Comparison of ENCODE assay signal across 1 cellular context in the genomic region with DNA sequence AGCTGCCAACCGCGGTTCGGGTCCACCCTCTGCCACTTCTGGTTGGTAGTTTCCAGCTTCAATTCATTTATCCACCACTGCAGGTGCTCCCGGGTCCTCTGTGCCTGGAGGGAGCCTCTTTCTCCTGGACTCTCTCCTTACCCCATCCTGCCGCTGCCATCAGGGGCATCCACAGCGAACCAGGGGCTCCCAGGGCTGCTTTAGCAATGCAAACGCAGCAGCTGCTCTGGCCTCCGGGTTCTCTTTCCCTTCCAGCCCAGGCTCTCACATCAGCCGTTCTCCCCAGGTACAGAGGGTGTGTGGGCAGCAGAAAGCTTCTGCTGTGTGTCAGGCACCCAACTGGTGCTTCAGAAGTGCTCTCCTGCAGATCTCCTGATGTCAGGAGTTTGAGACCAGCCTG.
TF ChIP-seq lines count a peak whose summit lies in the region.

No MANE protein-coding gene starts in this region.

TF ChIP-seq in GM23338, 12 proteins besides CTCF, POLR2A, EP300 and RAD21 (continued from another document):
- TF ChIP-seq, protein P1, sequence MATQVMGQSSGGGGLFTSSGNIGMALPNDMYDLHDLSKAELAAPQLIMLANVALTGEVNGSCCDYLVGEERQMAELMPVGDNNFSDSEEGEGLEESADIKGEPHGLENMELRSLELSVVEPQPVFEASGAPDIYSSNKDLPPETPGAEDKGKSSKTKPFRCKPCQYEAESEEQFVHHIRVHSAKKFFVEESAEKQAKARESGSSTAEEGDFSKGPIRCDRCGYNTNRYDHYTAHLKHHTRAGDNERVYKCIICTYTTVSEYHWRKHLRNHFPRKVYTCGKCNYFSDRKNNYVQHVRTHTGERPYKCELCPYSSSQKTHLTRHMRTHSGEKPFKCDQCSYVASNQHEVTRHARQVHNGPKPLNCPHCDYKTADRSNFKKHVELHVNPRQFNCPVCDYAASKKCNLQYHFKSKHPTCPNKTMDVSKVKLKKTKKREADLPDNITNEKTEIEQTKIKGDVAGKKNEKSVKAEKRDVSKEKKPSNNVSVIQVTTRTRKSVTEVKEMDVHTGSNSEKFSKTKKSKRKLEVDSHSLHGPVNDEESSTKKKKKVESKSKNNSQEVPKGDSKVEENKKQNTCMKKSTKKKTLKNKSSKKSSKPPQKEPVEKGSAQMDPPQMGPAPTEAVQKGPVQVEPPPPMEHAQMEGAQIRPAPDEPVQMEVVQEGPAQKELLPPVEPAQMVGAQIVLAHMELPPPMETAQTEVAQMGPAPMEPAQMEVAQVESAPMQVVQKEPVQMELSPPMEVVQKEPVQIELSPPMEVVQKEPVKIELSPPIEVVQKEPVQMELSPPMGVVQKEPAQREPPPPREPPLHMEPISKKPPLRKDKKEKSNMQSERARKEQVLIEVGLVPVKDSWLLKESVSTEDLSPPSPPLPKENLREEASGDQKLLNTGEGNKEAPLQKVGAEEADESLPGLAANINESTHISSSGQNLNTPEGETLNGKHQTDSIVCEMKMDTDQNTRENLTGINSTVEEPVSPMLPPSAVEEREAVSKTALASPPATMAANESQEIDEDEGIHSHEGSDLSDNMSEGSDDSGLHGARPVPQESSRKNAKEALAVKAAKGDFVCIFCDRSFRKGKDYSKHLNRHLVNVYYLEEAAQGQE (IDR thresholded peaks at IDR 0.05; ENCODE audit: unreplicated experiment) = no peak
- no peak for TF ChIP-seq ZNF331 (CRISPR knock-in tag; IDR thresholded peaks at IDR 0.05; ENCODE audit: low read depth)
- TF ChIP-seq, protein P2, sequence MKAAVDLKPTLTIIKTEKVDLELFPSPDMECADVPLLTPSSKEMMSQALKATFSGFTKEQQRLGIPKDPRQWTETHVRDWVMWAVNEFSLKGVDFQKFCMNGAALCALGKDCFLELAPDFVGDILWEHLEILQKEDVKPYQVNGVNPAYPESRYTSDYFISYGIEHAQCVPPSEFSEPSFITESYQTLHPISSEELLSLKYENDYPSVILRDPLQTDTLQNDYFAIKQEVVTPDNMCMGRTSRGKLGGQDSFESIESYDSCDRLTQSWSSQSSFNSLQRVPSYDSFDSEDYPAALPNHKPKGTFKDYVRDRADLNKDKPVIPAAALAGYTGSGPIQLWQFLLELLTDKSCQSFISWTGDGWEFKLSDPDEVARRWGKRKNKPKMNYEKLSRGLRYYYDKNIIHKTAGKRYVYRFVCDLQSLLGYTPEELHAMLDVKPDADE (IDR thresholded peaks at IDR 0.05) = no peak
- no peak for TF ChIP-seq POLR2AphosphoS5 (IDR thresholded peaks at IDR 0.05; ENCODE audit: low read depth)
- TF ChIP-seq, protein P3, sequence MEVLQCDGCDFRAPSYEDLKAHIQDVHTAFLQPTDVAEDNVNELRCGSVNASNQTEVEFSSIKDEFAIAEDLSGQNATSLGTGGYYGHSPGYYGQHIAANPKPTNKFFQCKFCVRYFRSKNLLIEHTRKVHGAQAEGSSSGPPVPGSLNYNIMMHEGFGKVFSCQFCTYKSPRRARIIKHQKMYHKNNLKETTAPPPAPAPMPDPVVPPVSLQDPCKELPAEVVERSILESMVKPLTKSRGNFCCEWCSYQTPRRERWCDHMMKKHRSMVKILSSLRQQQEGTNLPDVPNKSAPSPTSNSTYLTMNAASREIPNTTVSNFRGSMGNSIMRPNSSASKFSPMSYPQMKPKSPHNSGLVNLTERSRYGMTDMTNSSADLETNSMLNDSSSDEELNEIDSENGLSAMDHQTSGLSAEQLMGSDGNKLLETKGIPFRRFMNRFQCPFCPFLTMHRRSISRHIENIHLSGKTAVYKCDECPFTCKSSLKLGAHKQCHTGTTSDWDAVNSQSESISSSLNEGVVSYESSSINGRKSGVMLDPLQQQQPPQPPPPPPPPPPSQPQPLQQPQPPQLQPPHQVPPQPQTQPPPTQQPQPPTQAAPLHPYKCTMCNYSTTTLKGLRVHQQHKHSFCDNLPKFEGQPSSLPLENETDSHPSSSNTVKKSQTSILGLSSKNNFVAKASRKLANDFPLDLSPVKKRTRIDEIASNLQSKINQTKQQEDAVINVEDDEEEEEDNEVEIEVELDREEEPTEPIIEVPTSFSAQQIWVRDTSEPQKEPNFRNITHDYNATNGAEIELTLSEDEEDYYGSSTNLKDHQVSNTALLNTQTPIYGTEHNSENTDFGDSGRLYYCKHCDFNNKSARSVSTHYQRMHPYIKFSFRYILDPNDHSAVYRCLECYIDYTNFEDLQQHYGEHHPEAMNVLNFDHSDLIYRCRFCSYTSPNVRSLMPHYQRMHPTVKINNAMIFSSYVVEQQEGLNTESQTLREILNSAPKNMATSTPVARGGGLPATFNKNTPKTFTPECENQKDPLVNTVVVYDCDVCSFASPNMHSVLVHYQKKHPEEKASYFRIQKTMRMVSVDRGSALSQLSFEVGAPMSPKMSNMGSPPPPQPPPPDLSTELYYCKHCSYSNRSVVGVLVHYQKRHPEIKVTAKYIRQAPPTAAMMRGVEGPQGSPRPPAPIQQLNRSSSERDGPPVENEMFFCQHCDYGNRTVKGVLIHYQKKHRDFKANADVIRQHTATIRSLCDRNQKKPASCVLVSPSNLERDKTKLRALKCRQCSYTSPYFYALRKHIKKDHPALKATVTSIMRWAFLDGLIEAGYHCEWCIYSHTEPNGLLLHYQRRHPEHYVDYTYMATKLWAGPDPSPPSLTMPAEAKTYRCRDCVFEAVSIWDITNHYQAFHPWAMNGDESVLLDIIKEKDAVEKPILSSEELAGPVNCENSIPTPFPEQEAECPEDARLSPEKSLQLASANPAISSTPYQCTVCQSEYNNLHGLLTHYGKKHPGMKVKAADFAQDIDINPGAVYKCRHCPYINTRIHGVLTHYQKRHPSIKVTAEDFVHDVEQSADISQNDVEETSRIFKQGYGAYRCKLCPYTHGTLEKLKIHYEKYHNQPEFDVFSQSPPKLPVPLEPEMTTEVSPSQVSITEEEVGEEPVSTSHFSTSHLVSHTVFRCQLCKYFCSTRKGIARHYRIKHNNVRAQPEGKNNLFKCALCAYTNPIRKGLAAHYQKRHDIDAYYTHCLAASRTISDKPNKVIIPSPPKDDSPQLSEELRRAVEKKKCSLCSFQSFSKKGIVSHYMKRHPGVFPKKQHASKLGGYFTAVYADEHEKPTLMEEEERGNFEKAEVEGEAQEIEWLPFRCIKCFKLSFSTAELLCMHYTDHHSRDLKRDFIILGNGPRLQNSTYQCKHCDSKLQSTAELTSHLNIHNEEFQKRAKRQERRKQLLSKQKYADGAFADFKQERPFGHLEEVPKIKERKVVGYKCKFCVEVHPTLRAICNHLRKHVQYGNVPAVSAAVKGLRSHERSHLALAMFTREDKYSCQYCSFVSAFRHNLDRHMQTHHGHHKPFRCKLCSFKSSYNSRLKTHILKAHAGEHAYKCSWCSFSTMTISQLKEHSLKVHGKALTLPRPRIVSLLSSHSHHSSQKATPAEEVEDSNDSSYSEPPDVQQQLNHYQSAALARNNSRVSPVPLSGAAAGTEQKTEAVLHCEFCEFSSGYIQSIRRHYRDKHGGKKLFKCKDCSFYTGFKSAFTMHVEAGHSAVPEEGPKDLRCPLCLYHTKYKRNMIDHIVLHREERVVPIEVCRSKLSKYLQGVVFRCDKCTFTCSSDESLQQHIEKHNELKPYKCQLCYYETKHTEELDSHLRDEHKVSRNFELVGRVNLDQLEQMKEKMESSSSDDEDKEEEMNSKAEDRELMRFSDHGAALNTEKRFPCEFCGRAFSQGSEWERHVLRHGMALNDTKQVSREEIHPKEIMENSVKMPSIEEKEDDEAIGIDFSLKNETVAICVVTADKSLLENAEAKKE (CRISPR knock-in tag; IDR thresholded peaks at IDR 0.05) = no peak
